Comparison of ENCODE assay signal across 11 cellular contexts in the genomic region with DNA sequence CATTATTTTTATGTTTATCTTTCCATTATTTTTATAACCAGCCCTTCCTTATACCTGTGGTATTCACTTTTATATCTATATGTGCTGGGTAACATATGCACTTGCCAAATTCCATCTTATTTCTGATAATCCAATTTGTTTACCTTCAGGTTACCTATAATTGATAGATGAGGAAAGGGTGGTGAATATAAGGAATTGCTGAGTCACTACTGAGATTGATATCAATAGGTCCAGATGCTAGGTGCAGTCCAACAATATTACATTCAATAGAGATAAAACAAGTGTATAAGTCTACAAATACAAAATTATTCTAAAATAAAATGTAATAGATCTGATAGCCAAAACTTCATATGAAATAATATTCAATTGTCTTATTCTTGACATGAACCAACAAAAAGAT.
"Had no signal": no experiment of that assay in that cellular context is flagged by ENCODE, and none has a peak within 500 bp of the region (broad histone marks: within the 10 kb centered on the region; RNA-seq: fewer than 3 reads in every experiment).

No MANE protein-coding gene starts in this region.

- H3K36me3 ChIP-seq: HAP-1 had no signal

- H2AFZ ChIP-seq: GM23248, GM23338 had no signal

- H3K9ac ChIP-seq: GM23248 had no signal

- ATAC-seq: GM23338, HCT116 had no signal

- H3K4me1 ChIP-seq: HAP-1 had no signal

- H3K27ac Mint-ChIP-seq: GM23338, H9, HFFc6 had no signal

- H3K9me3 ChIP-seq: HAP-1 had no signal

- H3K4me3 Mint-ChIP-seq: GM23338, H9, HFFc6 had no signal

- FAIRE-seq: H1, H54 had no signal

- H3K27ac ChIP-seq: GM23248 had no signal

- H3K4me2 ChIP-seq: GM23338 had no signal

- DNase-seq: GM23248, GOT3, H7, H9, HCEC 1CT, HFFc6 had no signal

- H3K4me1 Mint-ChIP-seq: GM23338, H9 had no signal

- H3K4me3 ChIP-seq: GM23248, GM23338, HAP-1 had no signal
